ENCODE assay signal across 18 cellular contexts in genomic region chr4:167555338-167556022, GRCh38.
A peak's percentile ranks its signal among the peaks of the same experiment; 100 is the strongest.
DNase-seq lines count a peak whose midpoint lies in the region; ATAC-seq lines count a peak whose summit lies in the region.
"Had no signal": no experiment of that assay in that cellular context is flagged by ENCODE, and none has a peak within 500 bp of the region (broad histone marks: within the 10 kb centered on the region; RNA-seq: fewer than 3 reads in every experiment).

No MANE protein-coding gene starts in this region.

- ATAC-seq in GM19397 (IDR thresholded peaks at IDR 0.05; ENCODE audit: unreplicated experiment) (peak; percentile 89), HG02763 (IDR thresholded peaks at IDR 0.05; ENCODE audit: unreplicated experiment) (peak; percentile 85), HG03442 (IDR thresholded peaks at IDR 0.05; ENCODE audit: unreplicated experiment) (peak; percentile 69)
- ATAC-seq: CD8-positive, alpha-beta T cell; K562 had no signal

- no peak overlapping the region for H4K8ac ChIP-seq in mesenchymal stem cell (ENCODE audit: low read length)

- H3K9me3 Mint-ChIP-seq in activated T-helper 2 cell treated with anti-CD3 and anti-CD28 coated beads, Interferon-gamma antibody, Interleukin-2, Interleukin-4, amounts not matched to agents 10 μg/mL and 5 μg/mL and 100 μg/mL, durations not matched to agents 14 hours and 24 hours and 36 hours, result peaks cover 14% of the 10 kb centered on the region

- H3K27me3 ChIP-seq in mesenchymal stem cell (ENCODE audit: control insufficient read depth in 1 of 2, insufficient read depth in 1 of 2, low read length in 2 of 2), result no peaks in the 10 kb centered on the region
- H3K27me3 ChIP-seq: ascending aorta, dorsolateral prefrontal cortex, transverse colon had no signal

- no peak overlapping the region for H2AFZ ChIP-seq in mesenchymal stem cell (ENCODE audit: low read depth, low read length)
- H2AFZ ChIP-seq: parathyroid adenoma had no signal

- no peak overlapping the region for H3K9ac ChIP-seq in mesenchymal stem cell (ENCODE audit: low read length)
- H3K9ac ChIP-seq: parathyroid adenoma had no signal

- intact Hi-C loops in activated T-helper 2 cell treated with anti-CD3 and anti-CD28 coated beads, Interferon-gamma antibody, Interleukin-2, Interleukin-4, amounts not matched to agents 10 μg/mL and 5 μg/mL and 100 μg/mL, durations not matched to agents 14 hours and 24 hours and 36 hours (cut with micrococcal nuclease), result no loop called here

- H3K27me3 Mint-ChIP-seq in activated T-helper 2 cell treated with anti-CD3 and anti-CD28 coated beads, Interferon-gamma antibody, Interleukin-2, Interleukin-4, amounts not matched to agents 10 μg/mL and 5 μg/mL and 100 μg/mL, durations not matched to agents 14 hours and 24 hours and 36 hours (ENCODE audit: low read depth), result no peaks in the 10 kb centered on the region

- H3K36me3 ChIP-seq in mesenchymal stem cell (ENCODE audit: control insufficient read depth in 1 of 2, insufficient read depth in 2 of 2, low read depth in 1 of 2, low read length in 2 of 2), result no peaks in the 10 kb centered on the region
- H3K36me3 ChIP-seq: ascending aorta, transverse colon had no signal

- H2AK5ac ChIP-seq in mesenchymal stem cell (ENCODE audit: low read length, severe bottlenecking), result no peak overlapping the region

- H3K18ac ChIP-seq in mesenchymal stem cell (ENCODE audit: low read depth in 1 of 2, low read length in 2 of 2), result no peak overlapping the region

- WGBS in mesenchymal stem cell, result 71% methylated on average over 1 of the region's 3 CpGs

- H3K79me1 ChIP-seq in mesenchymal stem cell (replicated peaks; ENCODE audit: low read length, poor library complexity, severe bottlenecking), result no peaks in the 10 kb centered on the region

- H3K9me3 ChIP-seq in mesenchymal stem cell (ENCODE audit: control insufficient read depth, low read length), result peaks cover 12% of the 10 kb centered on the region

- H3K4me1 ChIP-seq in mesenchymal stem cell (ENCODE audit: control insufficient read depth, insufficient read depth, low read depth, low read length), result no peaks in the 10 kb centered on the region
- H3K4me1 ChIP-seq: ascending aorta, parathyroid adenoma, transverse colon had no signal

- peak overlapping the region; percentile 61 for H3K27ac ChIP-seq in mesenchymal stem cell (ENCODE audit: low read length, poor library complexity, severe bottlenecking)
- H3K27ac ChIP-seq: ascending aorta, dorsolateral prefrontal cortex, parathyroid adenoma, SK-N-MC, transverse colon had no signal

- peak overlapping the region; percentile 60 for H2BK5ac ChIP-seq in mesenchymal stem cell (ENCODE audit: low read depth, low read length, poor library complexity, severe bottlenecking)

- no peak overlapping the region for H2BK15ac ChIP-seq in mesenchymal stem cell (ENCODE audit: low read depth, poor library complexity, severe bottlenecking)

- H3K27ac Mint-ChIP-seq in activated T-helper 2 cell treated with anti-CD3 and anti-CD28 coated beads, Interferon-gamma antibody, Interleukin-2, Interleukin-4, amounts not matched to agents 10 μg/mL and 5 μg/mL and 100 μg/mL, durations not matched to agents 14 hours and 24 hours and 36 hours, result no peak overlapping the region
- H3K27ac Mint-ChIP-seq: CD8-positive, alpha-beta T cell had no signal

- no peak for DNase-seq in mesenchymal stem cell
- no peak for DNase-seq in activated T-helper 2 cell treated with anti-CD3 and anti-CD28 coated beads, Interferon-gamma antibody, Interleukin-2, Interleukin-4, amounts not matched to agents 10 μg/mL and 5 μg/mL and 100 μg/mL, durations not matched to agents 14 hours and 24 hours and 36 hours (ENCODE audit: low spot score)
- no peak for DNase-seq in islet precursor cell
- DNase-seq in SW480 (ENCODE audit: low spot score), result no peak
- DNase-seq: activated CD4-positive, alpha-beta T cell treated with anti-CD3 and anti-CD28 coated beads for 1 hour; activated T-cell treated with anti-CD3 and anti-CD28 coated beads, Interleukin-2, amount 50 U/mL, for 1 hour; CD8-positive, alpha-beta T cell; dorsolateral prefrontal cortex; NCI-H1694; stimulated activated CD4-positive, alpha-beta T cell treated with anti-CD3 and anti-CD28 coated beads, Interleukin-15, amount 100 ng/mL, for 24 hours; transverse colon had no signal

- H3K4me3 Mint-ChIP-seq in activated T-helper 2 cell treated with anti-CD3 and anti-CD28 coated beads, Interferon-gamma antibody, Interleukin-2, Interleukin-4, amounts not matched to agents 10 μg/mL and 5 μg/mL and 100 μg/mL, durations not matched to agents 14 hours and 24 hours and 36 hours (ENCODE audit: low read depth), result no peak overlapping the region
- H3K4me3 Mint-ChIP-seq: CD8-positive, alpha-beta T cell had no signal

- no peaks in the 10 kb centered on the region for H3K4me1 Mint-ChIP-seq in activated T-helper 2 cell treated with anti-CD3 and anti-CD28 coated beads, Interferon-gamma antibody, Interleukin-2, Interleukin-4, amounts not matched to agents 10 μg/mL and 5 μg/mL and 100 μg/mL, durations not matched to agents 14 hours and 24 hours and 36 hours (ENCODE audit: low read depth)

- no peak overlapping the region for H2BK12ac ChIP-seq in mesenchymal stem cell (ENCODE audit: low read length in 2 of 2)

- no peak overlapping the region for H3K14ac ChIP-seq in mesenchymal stem cell (ENCODE audit: low read length in 2 of 2)

- no peak overlapping the region for H4K91ac ChIP-seq in mesenchymal stem cell (ENCODE audit: low read length)

- no peak overlapping the region for H3K4ac ChIP-seq in mesenchymal stem cell (ENCODE audit: low read depth in 1 of 2, low read length in 2 of 2)

- no peak overlapping the region for H3K4me2 ChIP-seq in mesenchymal stem cell (ENCODE audit: low read length, poor library complexity, severe bottlenecking)

- no peak overlapping the region for H2BK120ac ChIP-seq in mesenchymal stem cell (ENCODE audit: low read depth, low read length)

- no peaks in the 10 kb centered on the region for H3K36me3 Mint-ChIP-seq in activated T-helper 2 cell treated with anti-CD3 and anti-CD28 coated beads, Interferon-gamma antibody, Interleukin-2, Interleukin-4, amounts not matched to agents 10 μg/mL and 5 μg/mL and 100 μg/mL, durations not matched to agents 14 hours and 24 hours and 36 hours (ENCODE audit: low read depth)
- H3K36me3 Mint-ChIP-seq: CD8-positive, alpha-beta T cell had no signal

- H3K4me3 ChIP-seq in mesenchymal stem cell (ENCODE audit: insufficient read depth in 1 of 2, low read depth in 1 of 2, low read length in 2 of 2), result no peak overlapping the region
- H3K4me3 ChIP-seq: ascending aorta, dorsolateral prefrontal cortex, K562, SK-N-MC, transverse colon had no signal

- no peak overlapping the region for H3K23ac ChIP-seq in mesenchymal stem cell (ENCODE audit: low read length in 2 of 2)
